In genomic region chr10:63544418-63544817, GRCh38 we compare ENCODE assay signal across 15 cellular contexts. TPM values are rescaled to one million over a fixed set of nuclear protein-coding genes. Genes with fewer than 3 reads are reported as not detected.
DNase-seq lines count a peak whose midpoint lies in the region; ATAC-seq and TF ChIP-seq lines count a peak whose summit lies in the region.
"Had no signal": no experiment of that assay in that cellular context is flagged by ENCODE, and none has a peak within 500 bp of the region (broad histone marks: within the 10 kb centered on the region; RNA-seq: fewer than 3 reads in every experiment).

No MANE protein-coding gene starts in this region.

- no peak for DNase-seq in activated T-cell treated with anti-CD3 and anti-CD28 coated beads, Interleukin-2, amount 50 U/mL, for 72 hours
- DNase-seq in activated T-cell treated with anti-CD3 and anti-CD28 coated beads, Interleukin-2, amount 50 U/mL, for 48 hours, result no peak
- DNase-seq in H9 (no peak), nephron progenitor cell (no peak), trophoblast cell (no peak), brain microvascular endothelial cell (no peak)
- DNase-seq: AML-193; CD4-positive, CD25-positive, alpha-beta regulatory T cell; GF-D8; NCI-H2029 treated with DMSO at 0.1 percent for 48 hours; NCI-H526; NK-92 treated with Interleukin-12 subunit alpha and Interleukin-12 subunit beta, amount 100 ng/mL, for 24 hours had no signal

- no peak overlapping the region for H2BK20ac ChIP-seq in H9 (ENCODE audit: low read depth, low read length, poor library complexity, severe bottlenecking)

- H3K4me2 ChIP-seq in H9 (ENCODE audit: insufficient read depth, insufficient read length, low read length) (no peak overlapping the region), trophoblast cell (ENCODE audit: low read length) (no peak overlapping the region)

- H3K79me1 ChIP-seq in H9 (ENCODE audit: insufficient read depth, low read depth, low read length, poor library complexity, severe bottlenecking) (peaks cover 5% of the 10 kb centered on the region), trophoblast cell (ENCODE audit: low read length) (no peaks in the 10 kb centered on the region)

- no peaks in the 10 kb centered on the region for H3K9me3 ChIP-seq in H9 (ENCODE audit: control insufficient read depth, low read depth, low read length)
- H3K9me3 ChIP-seq in trophoblast cell (ENCODE audit: insufficient read depth, low read depth, low read length), result no peaks in the 10 kb centered on the region

- no peak overlapping the region for H2AFZ ChIP-seq in H9 (ENCODE audit: low read length)
- H2AFZ ChIP-seq in trophoblast cell (ENCODE audit: insufficient read depth, low read length, poor library complexity), result no peak overlapping the region

- peaks cover 0 to 3% of the 10 kb centered on the region in 2 donors for H3K36me3 Mint-ChIP-seq in activated T-cell treated with anti-CD3 and anti-CD28 coated beads, Interleukin-2, amount 50 U/mL, for 72 hours (ENCODE audit: insufficient read depth in 2 of 2)
- peaks cover 2 to 10% (median 3%) of the 10 kb centered on the region in 3 experiments; a peak in 4 of 7 replicates for H3K36me3 Mint-ChIP-seq in H9 (ENCODE audit: insufficient read depth in 1 of 3, low read depth in 3 of 3)
- peaks cover 16% of the 10 kb centered on the region for H3K36me3 Mint-ChIP-seq in brain
- peaks cover 20% of the 10 kb centered on the region for H3K36me3 Mint-ChIP-seq in nephron progenitor cell (ENCODE audit: low read depth)

- no peaks in the 10 kb centered on the region for H3K23me2 ChIP-seq in H9 (ENCODE audit: insufficient read length, low read depth, low read length, poor library complexity, severe bottlenecking)

- no peak overlapping the region for H2BK120ac ChIP-seq in H9 (ENCODE audit: low read depth, low read length, poor library complexity, severe bottlenecking)
- H2BK120ac ChIP-seq in trophoblast cell (ENCODE audit: insufficient read depth, low read length, poor library complexity), result no peak overlapping the region

- no peak overlapping the region for H4K12ac ChIP-seq in trophoblast cell (ENCODE audit: low read depth, low read length)

- no peak overlapping the region for H3K4me3 Mint-ChIP-seq in activated T-cell treated with anti-CD3 and anti-CD28 coated beads, Interleukin-2, amount 50 U/mL, for 72 hours
- H3K4me3 Mint-ChIP-seq in H9 (no peak overlapping the region), brain (peak overlapping the region in 1 of 5 experiments; percentile 41), nephron progenitor cell (no peak overlapping the region)
- H3K4me3 Mint-ChIP-seq: CD4-positive, CD25-positive, alpha-beta regulatory T cell had no signal

- H3K4me1 ChIP-seq in H9 (ENCODE audit: insufficient read depth, low read length) (peaks cover 3% of the 10 kb centered on the region; the same call in 1 of the 2 replicates), trophoblast cell (ENCODE audit: control insufficient read depth in 1 of 2, insufficient read depth in 2 of 2, low read length in 2 of 2) (no peaks in the 10 kb centered on the region)

- H3K27ac ChIP-seq in H9 (ENCODE audit: insufficient read length, low read depth, low read length) (no peak overlapping the region), trophoblast cell (ENCODE audit: low read depth, low read length) (no peak overlapping the region), brain microvascular endothelial cell (no peak overlapping the region)

- no peak overlapping the region for H4K5ac ChIP-seq in H9 (ENCODE audit: insufficient read length, low read depth, low read length)

- H3K23ac ChIP-seq in H9 (ENCODE audit: insufficient read length, low read depth, low read length), result no peak overlapping the region
- H3K23ac ChIP-seq in trophoblast cell (ENCODE audit: low read length), result no peak overlapping the region

- TF ChIP-seq CTCF in H9 (conservative IDR thresholded peaks at IDR 0.05) (no peak), brain (conservative IDR thresholded peaks at IDR 0.05) (no peak), nephron progenitor cell (IDR thresholded peaks at IDR 0.05) (no peak), brain microvascular endothelial cell (IDR thresholded peaks at IDR 0.05; ENCODE audit: low read depth, low read length, missing control alignments) (no peak)

- in situ Hi-C loops in brain microvascular endothelial cell (cut with HindIII; ENCODE audit: low pct_ligation_motif_present, low sequenced_read_pairs), result no loop called here

- no peaks in the 10 kb centered on the region for H3K36me3 ChIP-seq in trophoblast cell (ENCODE audit: control insufficient read depth in 1 of 2, insufficient read depth in 2 of 2, low read length in 2 of 2)
- no peaks in the 10 kb centered on the region for H3K36me3 ChIP-seq in brain microvascular endothelial cell (replicated peaks)

- ATAC-seq in activated T-cell treated with anti-CD3 and anti-CD28 coated beads, Interleukin-2, amount 50 U/mL, for 72 hours (replicated peaks in 1 of 2), result no peak
- no peak for ATAC-seq in GM19328 (IDR thresholded peaks at IDR 0.05; ENCODE audit: unreplicated experiment)
- ATAC-seq: HepG2 had no signal

- H3K4ac ChIP-seq in H9 (ENCODE audit: low read depth, low read length) (no peak overlapping the region), trophoblast cell (ENCODE audit: low read depth, low read length) (no peak overlapping the region)

- no peaks in the 10 kb centered on the region for H3K27me3 ChIP-seq in H9 (ENCODE audit: insufficient read depth, low read length)
- no peaks in the 10 kb centered on the region for H3K27me3 ChIP-seq in trophoblast cell (ENCODE audit: insufficient read depth, low read length)
- no peaks in the 10 kb centered on the region for H3K27me3 ChIP-seq in brain microvascular endothelial cell (replicated peaks)

- H2BK15ac ChIP-seq in H9 (ENCODE audit: low read depth, low read length), result no peak overlapping the region

- H3K79me2 ChIP-seq in H9 (ENCODE audit: insufficient read depth, low read length) (peaks cover 5% of the 10 kb centered on the region; the same call in 1 of the 2 replicates), trophoblast cell (ENCODE audit: control insufficient read depth, insufficient read depth, low read length, poor library complexity) (no peaks in the 10 kb centered on the region)

- H3K9me3 Mint-ChIP-seq in activated T-cell treated with anti-CD3 and anti-CD28 coated beads, Interleukin-2, amount 50 U/mL, for 72 hours, result no peaks in the 10 kb centered on the region
- H3K9me3 Mint-ChIP-seq in H9 (no peaks in the 10 kb centered on the region), brain (no peaks in the 10 kb centered on the region), nephron progenitor cell (peaks cover 3% of the 10 kb centered on the region)
- H3K9me3 Mint-ChIP-seq: CD4-positive, CD25-positive, alpha-beta regulatory T cell had no signal

- no peak overlapping the region for H3K56ac ChIP-seq in H9 (ENCODE audit: insufficient read length, low read depth, low read length)

- H2AK5ac ChIP-seq in H9 (ENCODE audit: insufficient read length, low read length) (no peak overlapping the region), trophoblast cell (ENCODE audit: low read length) (no peak overlapping the region)

- no peaks in the 10 kb centered on the region for H4K20me1 ChIP-seq in H9 (ENCODE audit: control insufficient read depth, insufficient read depth, insufficient read length)

- H3K18ac ChIP-seq in H9 (ENCODE audit: insufficient read length, low read depth, low read length), result no peak overlapping the region
- H3K18ac ChIP-seq in trophoblast cell (ENCODE audit: low read length), result no peak overlapping the region

- H4K91ac ChIP-seq in H9 (ENCODE audit: insufficient read length, low read depth, low read length) (no peak overlapping the region), trophoblast cell (ENCODE audit: low read depth, low read length) (no peak overlapping the region)

- H3K27me3 Mint-ChIP-seq in activated T-cell treated with anti-CD3 and anti-CD28 coated beads, Interleukin-2, amount 50 U/mL, for 72 hours (ENCODE audit: low read depth), result no peaks in the 10 kb centered on the region
- H3K27me3 Mint-ChIP-seq in H9 (ENCODE audit: low read depth) (no peaks in the 10 kb centered on the region), brain (no peaks in the 10 kb centered on the region), nephron progenitor cell (ENCODE audit: low read depth, poor library complexity) (peaks cover 2% of the 10 kb centered on the region)
- H3K27me3 Mint-ChIP-seq: CD4-positive, CD25-positive, alpha-beta regulatory T cell had no signal

- H4K8ac ChIP-seq in H9 (replicated peaks; ENCODE audit: insufficient read length, low read depth, low read length), result no peak overlapping the region
- H4K8ac ChIP-seq in trophoblast cell (ENCODE audit: low read depth, low read length), result no peak overlapping the region

- H3K9ac ChIP-seq in H9 (ENCODE audit: extremely low read depth, insufficient read length, low read length), result no peak overlapping the region
- H3K9ac ChIP-seq in trophoblast cell (ENCODE audit: low read length), result no peak overlapping the region

- H2BK12ac ChIP-seq in H9 (ENCODE audit: insufficient read length, low read depth, low read length), result no peak overlapping the region
- H2BK12ac ChIP-seq in trophoblast cell (ENCODE audit: low read length), result no peak overlapping the region

- H2BK5ac ChIP-seq in H9 (ENCODE audit: insufficient read length, low read length) (no peak overlapping the region), trophoblast cell (ENCODE audit: low read depth, low read length, poor library complexity) (no peak overlapping the region)

- peaks cover 2% of the 10 kb centered on the region for H3K4me1 Mint-ChIP-seq in activated T-cell treated with anti-CD3 and anti-CD28 coated beads, Interleukin-2, amount 50 U/mL, for 72 hours (ENCODE audit: low read depth)
- peaks cover 7 to 10% of the 10 kb centered on the region in 2 experiments for H3K4me1 Mint-ChIP-seq in H9
- H3K4me1 Mint-ChIP-seq in brain, result peaks cover 33% of the 10 kb centered on the region
- H3K4me1 Mint-ChIP-seq in nephron progenitor cell, result peaks cover 25% of the 10 kb centered on the region

- no peak overlapping the region for H3T11ph ChIP-seq in H9 (ENCODE audit: low read length)

- WGBS in H9 (ENCODE audit: extremely low coverage, insufficient read length, low lambda C conversion rate), result no CpG with 5 or more reads among the region's 1 CpG
- 100% methylated on average over 1 of the region's 1 CpG for WGBS in trophoblast cell (ENCODE audit: extremely low coverage, insufficient coverage, insufficient read length)

- no peak overlapping the region for H3K14ac ChIP-seq in H9 (ENCODE audit: insufficient read depth, low read length)
- H3K14ac ChIP-seq in trophoblast cell (ENCODE audit: low read length), result no peak overlapping the region

- H3K4me3 ChIP-seq in trophoblast cell (ENCODE audit: low read depth, low read length) (no peak overlapping the region), brain microvascular endothelial cell (ENCODE audit: low read depth, low read length) (no peak overlapping the region)

- H3K27ac Mint-ChIP-seq in activated T-cell treated with anti-CD3 and anti-CD28 coated beads, Interleukin-2, amount 50 U/mL, for 72 hours, result peak overlapping the region; percentile 24
- H3K27ac Mint-ChIP-seq in H9 (peak overlapping the region in 2 of 3 experiments; percentile 57 to 59; a peak in 3 of 7 replicates), brain (peak overlapping the region in 4 of 5 experiments; percentile 9 to 83 (median 42)), nephron progenitor cell (peak overlapping the region; percentile 52)

RNA-seq across cellular contexts. Expression of gene REEP3, which starts 23.2 kb away (rescaled TPM):
- 10 to 100 TPM; 19.0 to 22.1 TPM for total RNA-seq in activated T-cell treated with anti-CD3 and anti-CD28 coated beads, Interleukin-2, amount 50 U/mL, for 72 hours
- 21.4 and 23.8 TPM in 2 replicates for total RNA-seq in H9 (2021)
- polyA plus RNA-seq in brain (ENCODE audit: insufficient read depth, low read depth, low replicate concordance), result 6.4 TPM
- 23.7 and 24.1 TPM in 2 replicates for polyA plus RNA-seq in trophoblast cell (2013)
